1 cellular context compared by ENCODE assay signal in genomic region chr20:53274365-53274764, GRCh38.
TF ChIP-seq lines count a peak whose summit lies in the region.

No MANE protein-coding gene starts in this region.

TF ChIP-seq in GM23338, 12 proteins besides CTCF, POLR2A, EP300 and RAD21 (continued from another document):
- no peak for TF ChIP-seq ZNF462 (CRISPR knock-in tag; IDR thresholded peaks at IDR 0.05)
- TF ChIP-seq NANOG (IDR thresholded peaks at IDR 0.05; ENCODE audit: borderline replicate concordance): no peak
